Comparison of ENCODE assay signal across 8 cellular contexts in the genomic region with DNA sequence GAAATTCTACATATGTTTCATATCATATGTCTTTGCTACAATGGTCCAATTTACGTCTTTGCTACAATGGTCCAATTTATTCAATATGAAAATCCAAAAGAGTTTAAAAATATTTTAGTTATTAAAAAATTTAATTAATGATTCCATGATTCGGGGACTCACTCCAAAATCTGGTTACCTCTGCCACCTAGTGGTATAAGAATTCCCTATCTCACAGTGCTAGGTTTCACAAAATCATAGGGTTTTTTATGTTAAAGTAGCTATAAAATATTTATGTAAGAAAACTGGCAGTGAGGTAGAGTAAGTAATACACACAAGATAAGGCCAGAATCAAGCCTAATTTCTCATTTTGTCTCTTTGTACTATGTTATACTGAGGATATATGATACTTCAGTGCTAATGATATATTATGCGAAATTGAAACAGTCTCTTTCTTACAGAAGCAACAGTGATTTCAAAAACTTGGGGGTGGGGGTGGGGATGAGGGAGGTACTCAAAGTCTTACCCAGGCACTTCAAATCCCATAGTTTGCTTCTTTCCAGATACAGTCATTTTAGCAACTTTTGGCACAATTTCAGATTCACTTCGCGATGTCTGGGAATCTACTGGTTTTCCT. TPM values are rescaled to one million over a fixed set of nuclear protein-coding genes. Genes with fewer than 3 reads are reported as not detected.
DNase-seq lines count a peak whose midpoint lies in the region; ATAC-seq and TF ChIP-seq lines count a peak whose summit lies in the region.

No MANE protein-coding gene starts in this region.

- in situ Hi-C loops in astrocyte of the spinal cord (cut with HindIII; ENCODE audit: low sequenced_read_pairs), result no loop called here

- no peaks in the 10 kb centered on the region for H3K27me3 Mint-ChIP-seq in CD4-positive, CD25-positive, alpha-beta regulatory T cell
- no peaks in the 10 kb centered on the region; the same call in 1 of the 2 replicates for H3K27me3 Mint-ChIP-seq in HFFc6 (ENCODE audit: insufficient read depth)
- H3K27me3 Mint-ChIP-seq in memory B cell, result no peaks in the 10 kb centered on the region

- H3K36me3 ChIP-seq in CD4-positive, CD25-positive, alpha-beta regulatory T cell (ENCODE audit: control insufficient read depth, insufficient read depth, low read length), result peaks cover under 1% of the 10 kb centered on the region

- DNase-seq in CD4-positive, CD25-positive, alpha-beta regulatory T cell, result peak in 1 of 3 donors; percentile 51
- peak; percentile 9 for DNase-seq in HFFc6
- DNase-seq in astrocyte of the spinal cord (ENCODE audit: low read depth, low spot score), result peak; percentile 22
- DNase-seq in memory B cell (ENCODE audit: low spot score in 2 of 2), result peak in 1 of 2 donors; percentile 7
- DNase-seq in activated naive CD4-positive, alpha-beta T cell treated with anti-CD3 and anti-CD28 coated beads, Interleukin-2, amount 50 U/mL, for 16 hours, result no peak
- no peak for DNase-seq in activated effector memory CD4-positive, alpha-beta T cell treated with Interleukin-2 at 50 U/mL for 16 hours

- peak; percentile 84 for TF ChIP-seq CTCF in HFFc6 (IDR thresholded peaks at IDR 0.05)
- TF ChIP-seq CTCF in astrocyte of the spinal cord (IDR thresholded peaks at IDR 0.05; ENCODE audit: low read depth, low read length), result peak; percentile 69

- H3K36me3 Mint-ChIP-seq in CD4-positive, CD25-positive, alpha-beta regulatory T cell, result peaks cover 12% of the 10 kb centered on the region
- H3K36me3 Mint-ChIP-seq in HFFc6 (ENCODE audit: low read depth) (peaks cover 3% of the 10 kb centered on the region; the same call in 1 of the 2 replicates), memory B cell (peaks cover 8% of the 10 kb centered on the region)

- H3K4me1 Mint-ChIP-seq in CD4-positive, CD25-positive, alpha-beta regulatory T cell, result peaks cover 14 to 30% (median 19%) of the 10 kb centered on the region in 4 donors
- H3K4me1 Mint-ChIP-seq in HFFc6 (ENCODE audit: low read depth) (no peaks in the 10 kb centered on the region), memory B cell (peaks cover under 1% of the 10 kb centered on the region)

- H3K9me3 ChIP-seq in CD4-positive, CD25-positive, alpha-beta regulatory T cell (ENCODE audit: control insufficient read depth in 2 of 2, low read length in 2 of 2), result no peaks in the 10 kb centered on the region

- peak overlapping the region; percentile 38 for H3K27ac ChIP-seq in CD4-positive, CD25-positive, alpha-beta regulatory T cell (ENCODE audit: insufficient read depth, low read length, poor library complexity, severe bottlenecking)

- H3K9me3 Mint-ChIP-seq in CD4-positive, CD25-positive, alpha-beta regulatory T cell, result no peaks in the 10 kb centered on the region
- H3K9me3 Mint-ChIP-seq in HFFc6 (no peaks in the 10 kb centered on the region), memory B cell (no peaks in the 10 kb centered on the region)

- ATAC-seq in CD4-positive, CD25-positive, alpha-beta regulatory T cell (ENCODE audit: low read depth in 2 of 2), result peak in 1 of 2 donors; percentile 50
- ATAC-seq in memory B cell (ENCODE audit: low read depth) (peak; percentile 65), GM21447 (IDR thresholded peaks at IDR 0.05; ENCODE audit: unreplicated experiment) (no peak), HG03520 (IDR thresholded peaks at IDR 0.05; ENCODE audit: unreplicated experiment) (no peak)

- peaks cover 18% of the 10 kb centered on the region for H3K4me1 ChIP-seq in CD4-positive, CD25-positive, alpha-beta regulatory T cell (ENCODE audit: control insufficient read depth, insufficient read depth, low read length, poor library complexity, severe bottlenecking)

- H3K4me3 Mint-ChIP-seq in CD4-positive, CD25-positive, alpha-beta regulatory T cell, result peak overlapping the region in 1 of 4 donors; percentile 10
- H3K4me3 Mint-ChIP-seq in HFFc6 (no peak overlapping the region), memory B cell (no peak overlapping the region)

- peak overlapping the region; percentile 45 for H3K4me3 ChIP-seq in CD4-positive, CD25-positive, alpha-beta regulatory T cell (ENCODE audit: low read depth, low read length)
- H3K4me3 ChIP-seq in astrocyte of the spinal cord (ENCODE audit: low read depth, low read length), result no peak overlapping the region

- H3K27me3 ChIP-seq in CD4-positive, CD25-positive, alpha-beta regulatory T cell (ENCODE audit: control insufficient read depth, insufficient read depth, low read length), result no peaks in the 10 kb centered on the region

- no peak overlapping the region for H3K27ac Mint-ChIP-seq in CD4-positive, CD25-positive, alpha-beta regulatory T cell
- H3K27ac Mint-ChIP-seq in HFFc6 (no peak overlapping the region), memory B cell (no peak overlapping the region)

RNA-seq across cellular contexts. Expression of a gene that starts 52.3 kb away (rescaled TPM):
- 109 TPM for total RNA-seq in CD4-positive, CD25-positive, alpha-beta regulatory T cell
- polyA plus RNA-seq in CD4-positive, CD25-positive, alpha-beta regulatory T cell, result 10 to 100 TPM; 49.4 to 66.8 (median 61.8) TPM
- total RNA-seq in HFFc6 (2021; fragmentation: NEBNext Ultra II Directional; extraction: Animal tissue kit (Norgen Biotek cat#: 25700)), result 100 to 1,000 TPM; 100 to 123 (median 107) TPM

RNA-seq across cellular contexts. Expression of a gene that starts 52.4 kb away (rescaled TPM):
- total RNA-seq in CD4-positive, CD25-positive, alpha-beta regulatory T cell, result 4.4 TPM
- polyA plus RNA-seq in CD4-positive, CD25-positive, alpha-beta regulatory T cell, result under 1 TPM in 1 of 4 donors, not detected in 3; 0.39 TPM
- not detected for total RNA-seq in HFFc6 (2021; fragmentation: NEBNext Ultra II Directional; extraction: Animal tissue kit (Norgen Biotek cat#: 25700))

Comparison
In these comparisons a context has a peak if more than half of its experiments do, and no peak if none do; other contexts are left out.
1. DNase-seq: peak in HFFc6 (single experiment) and astrocyte of the spinal cord (single experiment); none in activated naive CD4-positive, alpha-beta T cell treated with anti-CD3 and anti-CD28 coated beads, Interleukin-2, amount 50 U/mL, for 16 hours (single experiment) and activated effector memory CD4-positive, alpha-beta T cell treated with Interleukin-2 at 50 U/mL for 16 hours (single experiment).